In the genomic region with DNA sequence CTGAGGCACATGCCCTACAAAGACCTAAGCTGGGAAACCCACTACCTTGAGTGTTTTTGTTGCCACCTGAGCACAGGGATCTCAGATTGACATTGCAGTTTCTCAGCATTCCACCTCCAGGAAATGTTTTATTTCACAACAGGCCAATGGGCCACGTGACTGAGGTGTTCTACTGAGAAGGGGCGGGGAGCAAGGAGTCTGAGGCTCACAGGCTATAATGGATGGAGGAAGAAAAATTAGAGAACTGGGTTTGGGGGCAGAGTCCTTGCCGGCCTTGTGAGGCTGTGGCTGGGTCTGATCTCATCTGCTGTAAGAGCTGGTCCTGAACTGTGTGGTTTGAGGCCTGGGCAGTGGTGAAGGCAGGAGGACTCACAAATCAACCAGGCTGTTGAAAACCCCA, we compare ENCODE assay signal across 23 cellular contexts. TPM values are rescaled to one million over a fixed set of nuclear protein-coding genes. Genes with fewer than 3 reads are reported as not detected.
"Had no signal": no experiment of that assay in that cellular context is flagged by ENCODE, and none has a peak within 500 bp of the region (broad histone marks: within the 10 kb centered on the region; RNA-seq: fewer than 3 reads in every experiment).

No MANE protein-coding gene starts in this region.

- H3K9me3 ChIP-seq: lower lobe of right lung, neutrophil, stomach, testis, upper lobe of left lung had no signal

- H3K36me3 ChIP-seq: lower lobe of right lung, neutrophil, stomach, upper lobe of left lung had no signal

- H2AFZ ChIP-seq: parathyroid adenoma had no signal

- FAIRE-seq: islet of Langerhans, TTC549 had no signal

- H3K27me3 ChIP-seq: neutrophil, testis, upper lobe of left lung had no signal

- H3K79me2 ChIP-seq: parathyroid adenoma had no signal

- H3K4me3 ChIP-seq: dorsolateral prefrontal cortex, lower lobe of right lung, stomach, testis, upper lobe of left lung had no signal

- H3K4me1 ChIP-seq: lower lobe of right lung, stomach, testis, upper lobe of left lung had no signal

- H3K9ac ChIP-seq: parathyroid adenoma had no signal

- DNase-seq: activated CD4-positive, alpha-beta T cell treated with anti-CD3 and anti-CD28 coated beads, Interleukin-2, amount 50 U/mL, for 4 hours; activated gamma-delta T cell treated with Interleukin-2 at 50 U/mL for 16 hours; activated naive CD8-positive, alpha-beta T cell treated with anti-CD3 and anti-CD28 coated beads for 36 hours; amniotic stem cell; dorsolateral prefrontal cortex; foreskin fibroblast; left cardiac atrium; lower lobe of right lung; stimulated activated CD4-positive, alpha-beta T cell treated with anti-CD3 and anti-CD28 coated beads, Interleukin-4, amount 100 ng/mL, for 24 hours; stomach; testis; upper lobe of left lung had no signal

- H3K27ac ChIP-seq: dorsolateral prefrontal cortex, epithelial cell of prostate, lower lobe of right lung, neutrophil, parathyroid adenoma, stomach, testis, upper lobe of left lung had no signal

- ATAC-seq: left cardiac atrium; lower lobe of right lung; natural killer cell treated with Interleukin-12 subunit alpha and Interleukin-12 subunit beta and Interleukin-15 and Interleukin-18, amount 100 ng/mL, for 72 hours; sciatic nerve; stimulated activated effector memory CD8-positive, alpha-beta T cell treated with anti-CD3 and anti-CD28 coated beads, Interleukin-12 subunit alpha, Interleukin-12 subunit beta, amount 100 ng/mL, for 72 hours had no signal

RNA-seq across cellular contexts. Expression of a gene that starts 46.4 kb away (rescaled TPM):
- total RNA-seq: activated naive CD8-positive, alpha-beta T cell treated with anti-CD3 and anti-CD28 coated beads for 36 hours; natural killer cell treated with Interleukin-12 subunit alpha and Interleukin-12 subunit beta and Interleukin-15 and Interleukin-18, amount 100 ng/mL, for 72 hours had no signal

RNA-seq across cellular contexts. Expression of a gene that starts 53.5 kb away (rescaled TPM):
- total RNA-seq: activated naive CD8-positive, alpha-beta T cell treated with anti-CD3 and anti-CD28 coated beads for 36 hours; cardiac septum; dorsolateral prefrontal cortex; glomerular endothelial cell; left cardiac atrium; lower lobe of right lung; mesenteric fat pad; natural killer cell treated with Interleukin-12 subunit alpha and Interleukin-12 subunit beta and Interleukin-15 and Interleukin-18, amount 100 ng/mL, for 72 hours; sciatic nerve; stomach; testis; upper lobe of left lung had no signal
- polyA plus RNA-seq: stomach had no signal
